Comparison of ENCODE assay signal across 8 cellular contexts in genomic region chr10:26448706-26449435, GRCh38. TPM values are rescaled to one million over a fixed set of nuclear protein-coding genes. Genes with fewer than 3 reads are reported as not detected.
A peak's percentile ranks its signal among the peaks of the same experiment; 100 is the strongest.
DNase-seq lines count a peak whose midpoint lies in the region; ATAC-seq and TF ChIP-seq lines count a peak whose summit lies in the region.

No MANE protein-coding gene starts in this region.

- intact Hi-C loops in lower lobe of right lung (cut with DNase I) = no loop called here

- peaks cover 48% of the 10 kb centered on the region for H3K36me3 Mint-ChIP-seq in T-helper 1 cell treated with Interleukin-12 subunit alpha and Interleukin-12 subunit beta and Interleukin-4 antibody, amounts not matched to agents 30 μg/mL and 1 μg/mL, for 36 hours (ENCODE audit: low read depth)

- H3K27ac Mint-ChIP-seq in T-helper 1 cell treated with Interleukin-12 subunit alpha and Interleukin-12 subunit beta and Interleukin-4 antibody, amounts not matched to agents 30 μg/mL and 1 μg/mL, for 36 hours = peak overlapping the region; percentile 94

- peaks cover 58% of the 10 kb centered on the region for H3K4me1 Mint-ChIP-seq in T-helper 1 cell treated with Interleukin-12 subunit alpha and Interleukin-12 subunit beta and Interleukin-4 antibody, amounts not matched to agents 30 μg/mL and 1 μg/mL, for 36 hours (ENCODE audit: low read depth)

- ATAC-seq in GM19023 (IDR thresholded peaks at IDR 0.05; ENCODE audit: unreplicated experiment) (peak; percentile 88), HG02938 (IDR thresholded peaks at IDR 0.05; ENCODE audit: unreplicated experiment) (peak; percentile 90), lower lobe of right lung (peak; percentile 31 to 36)

- H3K4me1 ChIP-seq in lower lobe of right lung = peaks cover 17% of the 10 kb centered on the region

- H3K27me3 ChIP-seq in lower lobe of right lung (ENCODE audit: low read depth) = no peaks in the 10 kb centered on the region

- H3K9me3 Mint-ChIP-seq in T-helper 1 cell treated with Interleukin-12 subunit alpha and Interleukin-12 subunit beta and Interleukin-4 antibody, amounts not matched to agents 30 μg/mL and 1 μg/mL, for 36 hours = peaks cover 6% of the 10 kb centered on the region

- no peaks in the 10 kb centered on the region for H3K9me3 ChIP-seq in lower lobe of right lung

- TF ChIP-seq CTCF in lower lobe of right lung (IDR thresholded peaks at IDR 0.05) = no peak

- no peak overlapping the region for H3K4me3 ChIP-seq in lower lobe of right lung

- H3K27ac ChIP-seq in lower lobe of right lung = no peak overlapping the region

- no peaks in the 10 kb centered on the region for H3K27me3 Mint-ChIP-seq in T-helper 1 cell treated with Interleukin-12 subunit alpha and Interleukin-12 subunit beta and Interleukin-4 antibody, amounts not matched to agents 30 μg/mL and 1 μg/mL, for 36 hours (ENCODE audit: low read depth)

- no peak for DNase-seq in lower lobe of right lung
- DNase-seq in NCI-H446 treated with DMSO at 0.1 percent for 48 hours (lab: John Stamatoyannopoulos, UW) = no peak
- DNase-seq in NCI-H446 (lab: John Stamatoyannopoulos, UW) = no peak
- DNase-seq in NCI-H510A treated with DMSO at 0.1 percent for 48 hours (lab: John Stamatoyannopoulos, UW) = no peak
- DNase-seq in NCI-H1694 (lab: John Stamatoyannopoulos, UW) = no peak

- peak overlapping the region; percentile 56 for H3K4me3 Mint-ChIP-seq in T-helper 1 cell treated with Interleukin-12 subunit alpha and Interleukin-12 subunit beta and Interleukin-4 antibody, amounts not matched to agents 30 μg/mL and 1 μg/mL, for 36 hours

- no peaks in the 10 kb centered on the region for H3K36me3 ChIP-seq in lower lobe of right lung

RNA-seq across cellular contexts. Expression of gene APBB1IP, which starts 10.7 kb away (rescaled TPM):
- 36.8 TPM for total RNA-seq in lower lobe of right lung

Comparison
In these comparisons a context has a peak if more than half of its experiments do, and no peak if none do; other contexts are left out.
1. ATAC-seq: peak in every context shown above with its lines; median percentile 90 in HG02938; 88 in GM19023; 34 in lower lobe of right lung.